14 cellular contexts compared by ENCODE assay signal in genomic region chr17:35094902-35095301, GRCh38. TPM values are rescaled to one million over a fixed set of nuclear protein-coding genes. Genes with fewer than 3 reads are reported as not detected.
DNase-seq lines count a peak whose midpoint lies in the region; ATAC-seq, FAIRE-seq and TF ChIP-seq lines count a peak whose summit lies in the region.
"Had no signal": no experiment of that assay in that cellular context is flagged by ENCODE, and none has a peak within 500 bp of the region (broad histone marks: within the 10 kb centered on the region; RNA-seq: fewer than 3 reads in every experiment).

No MANE protein-coding gene starts in this region.

- BruUV-seq in mammary epithelial cell (replicated peaks; lab: Mats Ljungman, UMichigan) (no TSS peak), HepG2 (replicated peaks; lab: Mats Ljungman, UMichigan) (no TSS peak)

- H3K4me3 ChIP-seq in mammary epithelial cell (replicated peaks in 1 of 3; ENCODE audit: insufficient read depth in 1 of 3, low read depth in 2 of 3, low read length in 3 of 3) (no peak overlapping the region), HepG2 (replicated peaks in 1 of 3; ENCODE audit: insufficient read depth in 1 of 3, low read depth in 2 of 3, low read length in 3 of 3) (no peak overlapping the region)
- H3K4me3 ChIP-seq: heart left ventricle, SK-N-MC, thoracic aorta had no signal

- DNase-seq in Daoy (ENCODE audit: low read depth) (peak; percentile 80), LHCN-M2 (ENCODE audit: low read depth) (peak; percentile 87), mammary epithelial cell (peak; percentile 95), HepG2 (ENCODE audit: low spot score) (peak; percentile 14)
- DNase-seq: heart left ventricle; NCI-H2029 treated with DMSO at 0.1 percent for 48 hours; stimulated activated CD4-positive, alpha-beta T cell treated with anti-CD3 and anti-CD28 coated beads, Interleukin-2, amount 100 ng/mL, for 48 hours had no signal

- no peak for FAIRE-seq in HepG2 (lab: Jason Lieb, UNC)
- FAIRE-seq: GM19239 had no signal

- dilution Hi-C loops in mammary epithelial cell (cut with HindIII; ENCODE audit: low sequenced_read_pairs) = no loop called here

- H3K9ac ChIP-seq in mammary epithelial cell (ENCODE audit: insufficient read depth, low read length) (no peak overlapping the region), HepG2 (ENCODE audit: insufficient read depth, low read depth, low read length) (no peak overlapping the region)

- in situ Hi-C loops in mammary epithelial cell (cut with MboI; ENCODE audit: low sequenced_read_pairs in 2 of 2) (loop anchor here in 1 of 2 donors (5.0 kb wide), 1 partner anchor 113 kb away; the partner anchor contains the start of gene LIG3), HepG2 (cut with HindIII; ENCODE audit: extremely low pct_ligation_motif_present, low pct_unique_long_range_greater_than_20kb) (no loop called here)

- H4K20me1 ChIP-seq in mammary epithelial cell (ENCODE audit: insufficient read depth, low read length) (no peaks in the 10 kb centered on the region), HepG2 (ENCODE audit: insufficient read depth, low read length) (no peaks in the 10 kb centered on the region)

- intact Hi-C loops in mammary epithelial cell (cut with micrococcal nuclease) = no loop called here
- intact Hi-C loops in HepG2 (cut with micrococcal nuclease; ENCODE audit: unreplicated experiment) = no loop called here

- ATAC-seq in HepG2 (no peak), HG02588 (IDR thresholded peaks at IDR 0.05; ENCODE audit: unreplicated experiment) (no peak), GM19397 (IDR thresholded peaks at IDR 0.05; ENCODE audit: unreplicated experiment) (no peak), HG03520 (IDR thresholded peaks at IDR 0.05; ENCODE audit: unreplicated experiment) (no peak)

- H3K4me1 ChIP-seq in mammary epithelial cell (ENCODE audit: insufficient read depth, low read length) (peaks cover 8% of the 10 kb centered on the region), HepG2 (ENCODE audit: insufficient read depth, low read length) (peaks cover 12% of the 10 kb centered on the region)

- CTCF ChIA-PET in mammary epithelial cell (lab: Charles Lee; ENCODE audit: low non-redundant PET) = interaction anchor here (0.6 kb wide), 1 partner anchor 10 kb away, joined by 3 read pairs; no protein-coding TSS in a partner anchor
- CTCF ChIA-PET in HepG2 (lab: Yijun Ruan, JAX; ENCODE audit: low intra/inter-chr PET ratio, low total read pairs) = no interaction called here

- POLR2A ChIA-PET in HepG2 (lab: Yijun Ruan, JAX) = no interaction called here

- no peak overlapping the region for H3K4me2 ChIP-seq in mammary epithelial cell (ENCODE audit: insufficient read depth, low read depth, low read length)
- H3K4me2 ChIP-seq in HepG2 (ENCODE audit: low read depth, low read length) = no peak overlapping the region

- peak overlapping the region; percentile 62 for H3K27ac ChIP-seq in mammary epithelial cell (ENCODE audit: insufficient read depth, low read depth, low read length)
- H3K27ac ChIP-seq in HepG2 (ENCODE audit: extremely low read length, insufficient read depth, low read length) = no peak overlapping the region
- H3K27ac ChIP-seq: heart left ventricle, HL-60, SK-N-MC, thoracic aorta had no signal

- H3K27me3 ChIP-seq in mammary epithelial cell (ENCODE audit: insufficient read depth, low read length) (no peaks in the 10 kb centered on the region), HepG2 (ENCODE audit: control insufficient read depth in 1 of 2, insufficient read depth in 2 of 2, low read length in 2 of 2) (no peaks in the 10 kb centered on the region)
- H3K27me3 ChIP-seq: heart left ventricle had no signal

- TF ChIP-seq RAD21 in HepG2 (CRISPR knock-in tag; IDR thresholded peaks at IDR 0.05) = no peak

- no peaks in the 10 kb centered on the region for H3K9me3 ChIP-seq in mammary epithelial cell (replicated peaks; ENCODE audit: insufficient read depth, low read length)
- no peaks in the 10 kb centered on the region for H3K9me3 ChIP-seq in HepG2 (ENCODE audit: low read length)
- H3K9me3 ChIP-seq: heart left ventricle, thoracic aorta had no signal

- H3K79me2 ChIP-seq in mammary epithelial cell (ENCODE audit: insufficient read depth, low read length) (no peaks in the 10 kb centered on the region), HepG2 (ENCODE audit: insufficient read depth, low read length) (no peaks in the 10 kb centered on the region)

- H2AFZ ChIP-seq in mammary epithelial cell (ENCODE audit: low read depth, low read length) = peak overlapping the region; percentile 71
- no peak overlapping the region for H2AFZ ChIP-seq in HepG2 (ENCODE audit: low read length)

- TF ChIP-seq CTCF in mammary epithelial cell (conservative IDR thresholded peaks at IDR 0.05 in 1 of 2, IDR thresholded peaks at IDR 0.05 in 1 of 2; ENCODE audit: extremely low read depth in 1 of 2, insufficient read depth in 1 of 2, low read depth in 1 of 2, low read length in 2 of 2) = no peak
- TF ChIP-seq CTCF in HepG2 (CRISPR knock-in tag; IDR thresholded peaks at IDR 0.05) = no peak

- 13% methylated on average over 2 of the region's 2 CpGs for WGBS in mammary epithelial cell (ENCODE audit: low coverage, missing lambda C conversion rate)
- WGBS in HepG2 (ENCODE audit: low lambda C conversion rate) = 88% methylated on average over 2 of the region's 2 CpGs

- H3K36me3 ChIP-seq in mammary epithelial cell (ENCODE audit: insufficient read depth, low read length) (no peaks in the 10 kb centered on the region), HepG2 (replicated peaks in 1 of 2; ENCODE audit: control insufficient read depth in 1 of 2, insufficient read depth in 2 of 2, low read length in 2 of 2) (0 out of 5 replicates have a peak, but pooled peaks cover 0 to 7% of the 10 kb centered on the region in 2 experiments)

- TF ChIP-seq EP300 in HepG2 (IDR thresholded peaks at IDR 0.05; ENCODE audit: low read depth in 2 of 2, low read length in 2 of 2) (no peak), HepG2 (CRISPR knock-in tag; IDR thresholded peaks at IDR 0.05; ENCODE audit: borderline replicate concordance) (no peak)

- TF ChIP-seq POLR2A in HepG2 (IDR thresholded peaks at IDR 0.05; ENCODE audit: insufficient read depth in 1 of 2, low read depth in 2 of 2, low read length in 2 of 2) = no peak

RNA-seq across cellular contexts. Expression of gene RAD51D, which starts 24.8 kb away (rescaled TPM):
- 8.2 and 9.3 TPM in 2 replicates for total RNA-seq in Daoy (2014; rRNA removed; shearing (Covaris generic))
- total RNA-seq in LHCN-M2 (2014; rRNA removed) (16.0 and 17.1 TPM in 2 replicates), mammary epithelial cell (10 to 100 TPM in 1 of 2 donors, 1 to 10 TPM in 1; 8.5 to 15.0 TPM), HepG2 (2016; rRNA removed; fragmentation: Illumina TruSeq; extraction: Trizol) (12.9 and 13.1 TPM in 2 replicates)
- polyA plus RNA-seq in LHCN-M2 (2012) = 16.2 TPM
- polyA plus RNA-seq in mammary epithelial cell (9.9 TPM), HepG2 (2011; rRNA removed) (6.4 and 6.7 TPM in 2 replicates)
- 0.88 TPM for polyA minus RNA-seq in mammary epithelial cell
- 4.8 and 5.6 TPM in 2 replicates for total RNA-seq in HepG2 (2016; cell fraction: cytosol; rRNA removed; fragmentation: Illumina TruSeq; extraction: Trizol; ENCODE audit: low read depth)
- 11.5 and 13.5 TPM in 2 replicates for total RNA-seq in HepG2 (2016; cell fraction: insoluble cytoplasmic fraction; rRNA removed; fragmentation: Illumina TruSeq; extraction: Trizol)
- total RNA-seq in HepG2 (2016; cell fraction: membrane; rRNA removed; fragmentation: Illumina TruSeq; extraction: Trizol) = 11.5 and 14.1 TPM in 2 replicates
- total RNA-seq in HepG2 (2016; cell fraction: nucleus; rRNA removed; fragmentation: Illumina TruSeq; extraction: Trizol) = 9.5 and 12.9 TPM in 2 replicates
- 5.1 and 5.5 TPM in 2 replicates for polyA plus RNA-seq in HepG2 (2011; cell fraction: cytosol; rRNA removed)
- polyA plus RNA-seq in HepG2 (2011; cell fraction: nucleus; rRNA removed) = 8.3 and 8.6 TPM in 2 replicates
- polyA plus RNA-seq in HepG2 (2012) = 3.8 and 4.0 TPM in 2 replicates
- polyA plus RNA-seq in HepG2 (2016; cell fraction: cytosol; fragmentation: Illumina TruSeq; extraction: Trizol; ENCODE audit: low read depth) = 5.2 and 6.5 TPM in 2 replicates
- polyA plus RNA-seq in HepG2 (2016; cell fraction: insoluble cytoplasmic fraction; fragmentation: Illumina TruSeq; extraction: Trizol; ENCODE audit: low read depth) = 11.4 and 12.4 TPM in 2 replicates
- 9.0 and 10.6 TPM in 2 replicates for polyA plus RNA-seq in HepG2 (2016; cell fraction: membrane; fragmentation: Illumina TruSeq; extraction: Trizol; ENCODE audit: low read depth)
- 14.0 and 15.4 TPM in 2 replicates for polyA plus RNA-seq in HepG2 (2016; cell fraction: nucleus; fragmentation: Illumina TruSeq; extraction: Trizol; ENCODE audit: insufficient read depth, low read depth)
- polyA minus RNA-seq in HepG2 (2011; rRNA and poly(A)+ RNA removed; ENCODE audit: low replicate concordance) = 15.5 and 26.7 TPM in 2 replicates
- 1.9 and 2.8 TPM in 2 replicates for polyA minus RNA-seq in HepG2 (2011; cell fraction: cytosol; rRNA and poly(A)+ RNA removed)
- polyA minus RNA-seq in HepG2 (2011; cell fraction: nucleus; rRNA and poly(A)+ RNA removed) = 8.6 and 18.0 TPM in 2 replicates

RNA-seq across cellular contexts. Expression of gene FNDC8, which starts 26.5 kb away (rescaled TPM):
- total RNA-seq in Daoy (2014; rRNA removed; shearing (Covaris generic)) = not detected in 2 replicates
- total RNA-seq in LHCN-M2 (2014; rRNA removed) (not detected in 2 replicates), mammary epithelial cell (not detected), HepG2 (2016; rRNA removed; fragmentation: Illumina TruSeq; extraction: Trizol) (not detected in 2 replicates)
- polyA plus RNA-seq in LHCN-M2 (2012) = not detected
- polyA plus RNA-seq in mammary epithelial cell (not detected), HepG2 (2011; rRNA removed) (not detected in 2 replicates)
- not detected for polyA minus RNA-seq in mammary epithelial cell
- total RNA-seq in HepG2 (2016; cell fraction: cytosol; rRNA removed; fragmentation: Illumina TruSeq; extraction: Trizol; ENCODE audit: low read depth) = not detected in 2 replicates
- total RNA-seq in HepG2 (2016; cell fraction: insoluble cytoplasmic fraction; rRNA removed; fragmentation: Illumina TruSeq; extraction: Trizol) = not detected in 2 replicates
- not detected in 2 replicates for total RNA-seq in HepG2 (2016; cell fraction: membrane; rRNA removed; fragmentation: Illumina TruSeq; extraction: Trizol)
- not detected in 2 replicates for total RNA-seq in HepG2 (2016; cell fraction: nucleus; rRNA removed; fragmentation: Illumina TruSeq; extraction: Trizol)
- polyA plus RNA-seq in HepG2 (2011; cell fraction: cytosol; rRNA removed) = not detected in 2 replicates
- not detected in 2 replicates for polyA plus RNA-seq in HepG2 (2011; cell fraction: nucleus; rRNA removed)
- not detected in 2 replicates for polyA plus RNA-seq in HepG2 (2012)
- polyA plus RNA-seq in HepG2 (2016; cell fraction: cytosol; fragmentation: Illumina TruSeq; extraction: Trizol; ENCODE audit: low read depth) = not detected in 2 replicates
- polyA plus RNA-seq in HepG2 (2016; cell fraction: insoluble cytoplasmic fraction; fragmentation: Illumina TruSeq; extraction: Trizol; ENCODE audit: low read depth) = not detected in 2 replicates
- polyA plus RNA-seq in HepG2 (2016; cell fraction: membrane; fragmentation: Illumina TruSeq; extraction: Trizol; ENCODE audit: low read depth) = not detected in 2 replicates
- polyA plus RNA-seq in HepG2 (2016; cell fraction: nucleus; fragmentation: Illumina TruSeq; extraction: Trizol; ENCODE audit: insufficient read depth, low read depth) = not detected in 2 replicates
- not detected in 2 replicates for polyA minus RNA-seq in HepG2 (2011; rRNA and poly(A)+ RNA removed; ENCODE audit: low replicate concordance)
- not detected in 2 replicates for polyA minus RNA-seq in HepG2 (2011; cell fraction: cytosol; rRNA and poly(A)+ RNA removed)
- not detected in 2 replicates for polyA minus RNA-seq in HepG2 (2011; cell fraction: nucleus; rRNA and poly(A)+ RNA removed)
- total RNA-seq: heart left ventricle, thoracic aorta had no signal
- polyA plus RNA-seq: heart left ventricle had no signal

RNA-seq across cellular contexts. Expression of gene RFFL, which starts 31.4 kb away (rescaled TPM):
- 16.8 and 17.0 TPM in 2 replicates for total RNA-seq in Daoy (2014; rRNA removed; shearing (Covaris generic))
- total RNA-seq in LHCN-M2 (2014; rRNA removed) = 14.5 and 16.6 TPM in 2 replicates
- polyA plus RNA-seq in LHCN-M2 (2012) = 7.0 TPM
- total RNA-seq in mammary epithelial cell = 10 to 100 TPM; 15.7 to 30.2 TPM
- polyA plus RNA-seq in mammary epithelial cell = 15.3 TPM
- polyA minus RNA-seq in mammary epithelial cell = 42.9 TPM
- 24.3 and 36.7 TPM in 2 replicates for total RNA-seq in HepG2 (2016; rRNA removed; fragmentation: Illumina TruSeq; extraction: Trizol)
- total RNA-seq in HepG2 (2016; cell fraction: cytosol; rRNA removed; fragmentation: Illumina TruSeq; extraction: Trizol; ENCODE audit: low read depth) = 11.0 and 13.7 TPM in 2 replicates
- 22.7 and 31.6 TPM in 2 replicates for total RNA-seq in HepG2 (2016; cell fraction: insoluble cytoplasmic fraction; rRNA removed; fragmentation: Illumina TruSeq; extraction: Trizol)
- 39.1 and 40.3 TPM in 2 replicates for total RNA-seq in HepG2 (2016; cell fraction: membrane; rRNA removed; fragmentation: Illumina TruSeq; extraction: Trizol)
- 13.3 and 16.7 TPM in 2 replicates for total RNA-seq in HepG2 (2016; cell fraction: nucleus; rRNA removed; fragmentation: Illumina TruSeq; extraction: Trizol)
- polyA plus RNA-seq in HepG2 (2011; rRNA removed) = 45.0 and 48.6 TPM in 2 replicates
- polyA plus RNA-seq in HepG2 (2011; cell fraction: cytosol; rRNA removed) = 37.7 and 39.6 TPM in 2 replicates
- polyA plus RNA-seq in HepG2 (2011; cell fraction: nucleus; rRNA removed) = 15.8 and 19.4 TPM in 2 replicates
- 25.0 and 25.8 TPM in 2 replicates for polyA plus RNA-seq in HepG2 (2012)
- polyA plus RNA-seq in HepG2 (2016; cell fraction: cytosol; fragmentation: Illumina TruSeq; extraction: Trizol; ENCODE audit: low read depth) = 11.2 and 16.3 TPM in 2 replicates
- polyA plus RNA-seq in HepG2 (2016; cell fraction: insoluble cytoplasmic fraction; fragmentation: Illumina TruSeq; extraction: Trizol; ENCODE audit: low read depth) = 27.5 and 31.8 TPM in 2 replicates
- polyA plus RNA-seq in HepG2 (2016; cell fraction: membrane; fragmentation: Illumina TruSeq; extraction: Trizol; ENCODE audit: low read depth) = 21.0 and 25.2 TPM in 2 replicates
- polyA plus RNA-seq in HepG2 (2016; cell fraction: nucleus; fragmentation: Illumina TruSeq; extraction: Trizol; ENCODE audit: insufficient read depth, low read depth) = 21.9 and 23.1 TPM in 2 replicates
- polyA minus RNA-seq in HepG2 (2011; rRNA and poly(A)+ RNA removed; ENCODE audit: low replicate concordance) = 73.6 and 201 TPM in 2 replicates
- 42.6 and 53.0 TPM in 2 replicates for polyA minus RNA-seq in HepG2 (2011; cell fraction: cytosol; rRNA and poly(A)+ RNA removed)
- 26.3 and 29.8 TPM in 2 replicates for polyA minus RNA-seq in HepG2 (2011; cell fraction: nucleus; rRNA and poly(A)+ RNA removed)

RNA-seq across cellular contexts. Expression of gene NLE1, which starts 47.2 kb away (rescaled TPM):
- 47.7 and 68.9 TPM in 2 replicates for total RNA-seq in Daoy (2014; rRNA removed; shearing (Covaris generic))
- total RNA-seq in LHCN-M2 (2014; rRNA removed) = 22.3 and 27.1 TPM in 2 replicates
- polyA plus RNA-seq in LHCN-M2 (2012) = 12.7 TPM
- total RNA-seq in mammary epithelial cell = 10 to 100 TPM; 22.2 to 27.4 TPM
- polyA plus RNA-seq in mammary epithelial cell = 23.2 TPM
- polyA minus RNA-seq in mammary epithelial cell = 17.1 TPM
- 34.5 and 35.5 TPM in 2 replicates for total RNA-seq in HepG2 (2016; rRNA removed; fragmentation: Illumina TruSeq; extraction: Trizol)
- 12.2 and 15.9 TPM in 2 replicates for total RNA-seq in HepG2 (2016; cell fraction: cytosol; rRNA removed; fragmentation: Illumina TruSeq; extraction: Trizol; ENCODE audit: low read depth)
- total RNA-seq in HepG2 (2016; cell fraction: insoluble cytoplasmic fraction; rRNA removed; fragmentation: Illumina TruSeq; extraction: Trizol) = 34.4 and 35.7 TPM in 2 replicates
- total RNA-seq in HepG2 (2016; cell fraction: membrane; rRNA removed; fragmentation: Illumina TruSeq; extraction: Trizol) = 33.9 and 34.0 TPM in 2 replicates
- total RNA-seq in HepG2 (2016; cell fraction: nucleus; rRNA removed; fragmentation: Illumina TruSeq; extraction: Trizol) = 26.0 and 29.5 TPM in 2 replicates
- 20.3 and 21.4 TPM in 2 replicates for polyA plus RNA-seq in HepG2 (2011; rRNA removed)
- polyA plus RNA-seq in HepG2 (2011; cell fraction: cytosol; rRNA removed) = 19.2 and 31.0 TPM in 2 replicates
- polyA plus RNA-seq in HepG2 (2011; cell fraction: nucleus; rRNA removed) = 35.5 and 44.1 TPM in 2 replicates
- 14.4 and 16.4 TPM in 2 replicates for polyA plus RNA-seq in HepG2 (2012)
- 15.8 and 16.0 TPM in 2 replicates for polyA plus RNA-seq in HepG2 (2016; cell fraction: cytosol; fragmentation: Illumina TruSeq; extraction: Trizol; ENCODE audit: low read depth)
- 26.7 and 34.4 TPM in 2 replicates for polyA plus RNA-seq in HepG2 (2016; cell fraction: insoluble cytoplasmic fraction; fragmentation: Illumina TruSeq; extraction: Trizol; ENCODE audit: low read depth)
- 26.4 and 28.3 TPM in 2 replicates for polyA plus RNA-seq in HepG2 (2016; cell fraction: membrane; fragmentation: Illumina TruSeq; extraction: Trizol; ENCODE audit: low read depth)
- 31.3 and 31.9 TPM in 2 replicates for polyA plus RNA-seq in HepG2 (2016; cell fraction: nucleus; fragmentation: Illumina TruSeq; extraction: Trizol; ENCODE audit: insufficient read depth, low read depth)
- polyA minus RNA-seq in HepG2 (2011; rRNA and poly(A)+ RNA removed; ENCODE audit: low replicate concordance) = 41.5 and 66.5 TPM in 2 replicates
- polyA minus RNA-seq in HepG2 (2011; cell fraction: cytosol; rRNA and poly(A)+ RNA removed) = 15.8 and 17.7 TPM in 2 replicates
- 23.1 and 26.3 TPM in 2 replicates for polyA minus RNA-seq in HepG2 (2011; cell fraction: nucleus; rRNA and poly(A)+ RNA removed)

RNA-seq across cellular contexts. Expression of gene UNC45B, which starts 52.7 kb away (rescaled TPM):
- not detected in 2 replicates for total RNA-seq in Daoy (2014; rRNA removed; shearing (Covaris generic))
- 0.17 TPM in 1 of 2 replicates, not detected in the other for total RNA-seq in LHCN-M2 (2014; rRNA removed)
- polyA plus RNA-seq in LHCN-M2 (2012) = not detected
- under 1 TPM; under 0.01 to 0.19 TPM for total RNA-seq in mammary epithelial cell
- 0.06 TPM for polyA plus RNA-seq in mammary epithelial cell
- not detected for polyA minus RNA-seq in mammary epithelial cell
- total RNA-seq in HepG2 (2016; rRNA removed; fragmentation: Illumina TruSeq; extraction: Trizol) = not detected in 2 replicates
- total RNA-seq in HepG2 (2016; cell fraction: cytosol; rRNA removed; fragmentation: Illumina TruSeq; extraction: Trizol; ENCODE audit: low read depth) = not detected in 2 replicates
- total RNA-seq in HepG2 (2016; cell fraction: insoluble cytoplasmic fraction; rRNA removed; fragmentation: Illumina TruSeq; extraction: Trizol) = 0.02 TPM in 1 of 2 replicates, not detected in the other
- total RNA-seq in HepG2 (2016; cell fraction: membrane; rRNA removed; fragmentation: Illumina TruSeq; extraction: Trizol) = not detected in 2 replicates
- total RNA-seq in HepG2 (2016; cell fraction: nucleus; rRNA removed; fragmentation: Illumina TruSeq; extraction: Trizol) = not detected in 2 replicates
- 0.01 TPM in 1 of 2 replicates, not detected in the other for polyA plus RNA-seq in HepG2 (2011; rRNA removed)
- not detected in 2 replicates for polyA plus RNA-seq in HepG2 (2011; cell fraction: cytosol; rRNA removed)
- polyA plus RNA-seq in HepG2 (2011; cell fraction: nucleus; rRNA removed) = not detected in 2 replicates
- not detected in 2 replicates for polyA plus RNA-seq in HepG2 (2012)
- polyA plus RNA-seq in HepG2 (2016; cell fraction: cytosol; fragmentation: Illumina TruSeq; extraction: Trizol; ENCODE audit: low read depth) = not detected in 2 replicates
- polyA plus RNA-seq in HepG2 (2016; cell fraction: insoluble cytoplasmic fraction; fragmentation: Illumina TruSeq; extraction: Trizol; ENCODE audit: low read depth) = not detected in 2 replicates
- not detected in 2 replicates for polyA plus RNA-seq in HepG2 (2016; cell fraction: membrane; fragmentation: Illumina TruSeq; extraction: Trizol; ENCODE audit: low read depth)
- not detected in 2 replicates for polyA plus RNA-seq in HepG2 (2016; cell fraction: nucleus; fragmentation: Illumina TruSeq; extraction: Trizol; ENCODE audit: insufficient read depth, low read depth)
- polyA minus RNA-seq in HepG2 (2011; rRNA and poly(A)+ RNA removed; ENCODE audit: low replicate concordance) = 0.02 TPM in 1 of 2 replicates, not detected in the other
- polyA minus RNA-seq in HepG2 (2011; cell fraction: cytosol; rRNA and poly(A)+ RNA removed) = not detected in 2 replicates
- polyA minus RNA-seq in HepG2 (2011; cell fraction: nucleus; rRNA and poly(A)+ RNA removed) = not detected in 2 replicates
- total RNA-seq: thoracic aorta had no signal

Comparison
In these comparisons a context has a peak if more than half of its experiments do, and no peak if none do; other contexts are left out.
1. DNase-seq: peak in every context shown above with its lines; median percentile 95 in mammary epithelial cell; 87 in LHCN-M2; 80 in Daoy; 14 in HepG2.